In genomic region chr11:22670803-22671202, GRCh38 we compare ENCODE assay signal across 8 cellular contexts. TPM values are rescaled to one million over a fixed set of nuclear protein-coding genes. Genes with fewer than 3 reads are reported as not detected.
DNase-seq lines count a peak whose midpoint lies in the region; ATAC-seq lines count a peak whose summit lies in the region.

No MANE protein-coding gene starts in this region.

- peaks cover 9% of the 10 kb centered on the region for H3K27me3 ChIP-seq in H7 (ENCODE audit: control insufficient read depth, insufficient read depth, low read length)

- H3K36me3 ChIP-seq in H7 (replicated peaks; ENCODE audit: control insufficient read depth, insufficient read depth, low read length) = no peaks in the 10 kb centered on the region

- H3K4me3 ChIP-seq in H7 (ENCODE audit: insufficient read depth, low read depth, low read length) = no peak overlapping the region

- peak; percentile 33 for ATAC-seq in GM18498 (IDR thresholded peaks at IDR 0.05; ENCODE audit: unreplicated experiment)
- ATAC-seq in HG03039 (IDR thresholded peaks at IDR 0.05; ENCODE audit: unreplicated experiment) = no peak

- in situ Hi-C loops in G401 (cut with HindIII; ENCODE audit: low sequenced_read_pairs) = no loop called here

- DNase-seq in H7 = peak; percentile 3
- peak; percentile 5 for DNase-seq in NCI-H748 (lab: John Stamatoyannopoulos, UW; ENCODE audit: unreplicated experiment)
- peak; percentile 26 for DNase-seq in kidney tubule cell (ENCODE audit: low spot score)
- no peak for DNase-seq in anterior cingulate cortex (lab: John Stamatoyannopoulos, UW)
- DNase-seq in activated CD4-positive, alpha-beta T cell treated with anti-CD3 and anti-CD28 coated beads for 48 hours = no peak
- no peak for DNase-seq in G401 (ENCODE audit: low spot score)

RNA-seq across cellular contexts. Expression of gene GAS2, which starts 4.4 kb away (rescaled TPM):
- total RNA-seq in H7 (2014; rRNA removed; shearing (Covaris generic)) = 1.7 and 2.0 TPM in 2 replicates
- total RNA-seq in G401 (2014; rRNA removed; shearing (Covaris generic)) = not detected in 2 replicates

RNA-seq across cellular contexts. Expression of gene FANCF, which starts 45.2 kb away (rescaled TPM):
- total RNA-seq in H7 (2014; rRNA removed; shearing (Covaris generic)) = 34.7 and 37.3 TPM in 2 replicates
- 16.6 and 21.1 TPM in 2 replicates for total RNA-seq in G401 (2014; rRNA removed; shearing (Covaris generic))

Comparison
In these comparisons a context has a peak if more than half of its experiments do, and no peak if none do; other contexts are left out.
1. DNase-seq: peak in H7 (single experiment), NCI-H748 (single experiment) and kidney tubule cell (single experiment); none in anterior cingulate cortex (0 of 58), activated CD4-positive, alpha-beta T cell treated with anti-CD3 and anti-CD28 coated beads for 48 hours (single experiment) and G401 (single experiment).